In the genomic region with DNA sequence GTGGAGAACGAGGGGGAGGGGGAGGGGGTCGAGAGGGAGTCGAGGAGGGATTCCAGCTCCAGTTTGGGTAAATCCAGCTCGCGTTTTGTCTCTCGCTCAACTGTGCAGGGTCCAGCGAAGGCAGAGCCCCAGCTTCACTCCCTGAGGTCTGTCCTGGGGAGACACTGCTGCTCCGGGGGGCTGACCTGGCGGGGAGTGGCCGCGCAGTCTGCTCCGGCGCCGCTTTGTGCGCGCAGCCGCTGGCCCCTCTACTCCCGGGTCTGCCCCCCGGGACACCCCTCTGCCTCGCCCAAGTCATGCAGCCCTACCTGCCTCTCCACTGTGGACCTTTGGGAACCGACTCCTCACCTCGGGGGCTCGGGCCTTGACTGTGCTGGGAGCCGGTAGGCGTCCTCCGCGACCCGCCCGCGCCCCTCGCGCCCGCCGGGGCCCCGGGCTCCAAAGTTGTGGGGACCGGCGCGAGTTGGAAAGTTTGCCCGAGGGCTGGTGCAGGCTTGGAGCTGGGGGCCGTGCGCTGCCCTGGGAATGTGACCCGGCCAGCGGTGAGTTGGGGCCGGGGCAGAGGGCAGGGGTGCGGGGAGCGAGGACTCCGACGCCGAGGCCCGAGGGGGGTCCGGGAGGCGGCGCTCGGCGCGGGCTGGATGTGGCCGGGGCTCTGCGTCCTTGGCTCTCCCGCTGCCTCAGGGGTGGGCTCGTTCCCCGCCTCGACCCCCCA, we compare ENCODE assay signal across 8 cellular contexts. TPM values are rescaled to one million over a fixed set of nuclear protein-coding genes. Genes with fewer than 3 reads are reported as not detected.
DNase-seq lines count a peak whose midpoint lies in the region; ATAC-seq, FAIRE-seq and TF ChIP-seq lines count a peak whose summit lies in the region.

A gene (plus strand): TSS at position 137 of the 715 bp plus-strand sequence. CDS start 12,002 bp downstream, outside the sequence.

- DNase-seq in AG08395 (ENCODE audit: low spot score) (peak; percentile 61), GM12892 (ENCODE audit: insufficient read length) (peak; percentile 41), NCI-H510A treated with DMSO at 0.1 percent for 48 hours (lab: John Stamatoyannopoulos, UW) (peak; percentile 81), right atrium auricular region (ENCODE audit: low spot score) (no peak), progenitor cell of endocrine pancreas (ENCODE audit: low spot score, unreplicated experiment) (peak; percentile 57)
- DNase-seq in activated naive CD8-positive, alpha-beta T cell treated with anti-CD3 and anti-CD28 coated beads, Interleukin-2, amount 50 U/mL, for 24 hours = peak; percentile 25

- no peak for TF ChIP-seq POLR2A in GM12892 (IDR thresholded peaks at IDR 0.05; ENCODE audit: low read depth, low read length)

- H3K27me3 Mint-ChIP-seq in activated naive CD8-positive, alpha-beta T cell treated with anti-CD3 and anti-CD28 coated beads, Interleukin-2, amount 50 U/mL, for 24 hours = peaks cover 61% of the 10 kb centered on the region
- H3K27me3 Mint-ChIP-seq in progenitor cell of endocrine pancreas = no peaks in the 10 kb centered on the region

- no peaks in the 10 kb centered on the region for H3K36me3 Mint-ChIP-seq in activated naive CD8-positive, alpha-beta T cell treated with anti-CD3 and anti-CD28 coated beads, Interleukin-2, amount 50 U/mL, for 24 hours (ENCODE audit: low read depth)
- H3K36me3 Mint-ChIP-seq in progenitor cell of endocrine pancreas (ENCODE audit: insufficient read depth) = no peaks in the 10 kb centered on the region

- H3K9me3 ChIP-seq in right atrium auricular region = no peaks in the 10 kb centered on the region

- no peak within 1 kb of the TSS for H3K27ac Mint-ChIP-seq in activated naive CD8-positive, alpha-beta T cell treated with anti-CD3 and anti-CD28 coated beads, Interleukin-2, amount 50 U/mL, for 24 hours
- peak within 1 kb of the TSS; percentile 94 for H3K27ac Mint-ChIP-seq in progenitor cell of endocrine pancreas

- H3K4me1 Mint-ChIP-seq in activated naive CD8-positive, alpha-beta T cell treated with anti-CD3 and anti-CD28 coated beads, Interleukin-2, amount 50 U/mL, for 24 hours = peaks cover 16% of the 10 kb centered on the region
- H3K4me1 Mint-ChIP-seq in progenitor cell of endocrine pancreas (ENCODE audit: low read depth) = peaks cover 20% of the 10 kb centered on the region

- H3K9me3 Mint-ChIP-seq in activated naive CD8-positive, alpha-beta T cell treated with anti-CD3 and anti-CD28 coated beads, Interleukin-2, amount 50 U/mL, for 24 hours = no peaks in the 10 kb centered on the region
- H3K9me3 Mint-ChIP-seq in progenitor cell of endocrine pancreas (ENCODE audit: low read depth) = no peaks in the 10 kb centered on the region

- H3K36me3 ChIP-seq in right atrium auricular region = no peaks in the 10 kb centered on the region

- H3K27ac ChIP-seq in right atrium auricular region = peak within 1 kb of the TSS in 1 of 2 donors; percentile 51

- peaks cover 0 to 20% of the 10 kb centered on the region in 2 donors for H3K4me1 ChIP-seq in right atrium auricular region

- FAIRE-seq in GM12892 (lab: Jason Lieb, UNC) = no peak

- peak within 1 kb of the TSS; percentile 64 for H3K4me3 Mint-ChIP-seq in activated naive CD8-positive, alpha-beta T cell treated with anti-CD3 and anti-CD28 coated beads, Interleukin-2, amount 50 U/mL, for 24 hours
- H3K4me3 Mint-ChIP-seq in progenitor cell of endocrine pancreas (ENCODE audit: low read depth) = peak within 1 kb of the TSS; percentile 84

- H3K27me3 ChIP-seq in right atrium auricular region = no peaks in the 10 kb centered on the region

- peak; percentile 27 for ATAC-seq in activated naive CD8-positive, alpha-beta T cell treated with anti-CD3 and anti-CD28 coated beads, Interleukin-2, amount 50 U/mL, for 24 hours
- ATAC-seq in HG02678 (IDR thresholded peaks at IDR 0.05; ENCODE audit: unreplicated experiment) (no peak), HG03025 (IDR thresholded peaks at IDR 0.05; ENCODE audit: low FRiP score, unreplicated experiment) (no peak)

- TF ChIP-seq CTCF in right atrium auricular region (IDR thresholded peaks at IDR 0.05) (no peak), progenitor cell of endocrine pancreas (IDR thresholded peaks at IDR 0.05; ENCODE audit: unreplicated experiment) (no peak)

- H3K4me3 ChIP-seq in right atrium auricular region = peak within 1 kb of the TSS; percentile 65 to 78

RNA-seq across cellular contexts. Expression of the gene that starts here (rescaled TPM):
- polyA plus RNA-seq in GM12892 (2012; ENCODE audit: missing spikeins) = 0.45 TPM
- 1 to 10 TPM; 2.4 to 3.0 TPM for total RNA-seq in right atrium auricular region
- total RNA-seq in progenitor cell of endocrine pancreas = 36.2 and 37.3 TPM in 2 replicates
